2 cellular contexts compared by ENCODE assay signal in the genomic region with DNA sequence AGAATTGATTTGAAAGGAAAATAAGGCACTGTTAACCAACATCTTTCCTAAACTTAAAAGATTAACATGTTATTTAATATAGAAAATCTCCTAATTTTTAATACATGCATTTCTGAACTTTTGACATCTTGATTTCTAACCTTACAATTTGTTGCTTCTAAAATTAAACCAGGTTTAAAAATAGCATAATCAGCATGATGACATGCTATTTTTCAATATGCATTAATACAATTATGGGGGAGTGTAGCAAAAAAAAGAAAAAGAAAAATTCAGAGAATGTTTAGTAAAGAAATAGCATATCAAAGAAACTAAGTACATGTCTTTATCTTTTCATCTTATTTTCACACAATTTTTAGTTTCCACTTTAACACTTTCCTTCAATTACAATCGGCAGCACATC.
TF ChIP-seq lines count a peak whose summit lies in the region.

No MANE protein-coding gene starts in this region.

TF ChIP-seq in A549, 52 proteins besides CTCF, POLR2A, EP300 and RAD21 (continued from another document):
- TF ChIP-seq, protein P1, sequence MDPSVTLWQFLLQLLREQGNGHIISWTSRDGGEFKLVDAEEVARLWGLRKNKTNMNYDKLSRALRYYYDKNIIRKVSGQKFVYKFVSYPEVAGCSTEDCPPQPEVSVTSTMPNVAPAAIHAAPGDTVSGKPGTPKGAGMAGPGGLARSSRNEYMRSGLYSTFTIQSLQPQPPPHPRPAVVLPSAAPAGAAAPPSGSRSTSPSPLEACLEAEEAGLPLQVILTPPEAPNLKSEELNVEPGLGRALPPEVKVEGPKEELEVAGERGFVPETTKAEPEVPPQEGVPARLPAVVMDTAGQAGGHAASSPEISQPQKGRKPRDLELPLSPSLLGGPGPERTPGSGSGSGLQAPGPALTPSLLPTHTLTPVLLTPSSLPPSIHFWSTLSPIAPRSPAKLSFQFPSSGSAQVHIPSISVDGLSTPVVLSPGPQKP (IDR thresholded peaks at IDR 0.05; ENCODE audit: low read depth, low read length), result no peak
- TF ChIP-seq, protein P2, sequence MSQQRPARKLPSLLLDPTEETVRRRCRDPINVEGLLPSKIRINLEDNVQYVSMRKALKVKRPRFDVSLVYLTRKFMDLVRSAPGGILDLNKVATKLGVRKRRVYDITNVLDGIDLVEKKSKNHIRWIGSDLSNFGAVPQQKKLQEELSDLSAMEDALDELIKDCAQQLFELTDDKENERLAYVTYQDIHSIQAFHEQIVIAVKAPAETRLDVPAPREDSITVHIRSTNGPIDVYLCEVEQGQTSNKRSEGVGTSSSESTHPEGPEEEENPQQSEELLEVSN (IDR thresholded peaks at IDR 0.05; ENCODE audit: borderline replicate concordance, low read depth), result no peak

TF ChIP-seq in K562, 482 proteins besides CTCF, POLR2A, EP300 and RAD21 (continued from another document):
- TF ChIP-seq, protein P3, sequence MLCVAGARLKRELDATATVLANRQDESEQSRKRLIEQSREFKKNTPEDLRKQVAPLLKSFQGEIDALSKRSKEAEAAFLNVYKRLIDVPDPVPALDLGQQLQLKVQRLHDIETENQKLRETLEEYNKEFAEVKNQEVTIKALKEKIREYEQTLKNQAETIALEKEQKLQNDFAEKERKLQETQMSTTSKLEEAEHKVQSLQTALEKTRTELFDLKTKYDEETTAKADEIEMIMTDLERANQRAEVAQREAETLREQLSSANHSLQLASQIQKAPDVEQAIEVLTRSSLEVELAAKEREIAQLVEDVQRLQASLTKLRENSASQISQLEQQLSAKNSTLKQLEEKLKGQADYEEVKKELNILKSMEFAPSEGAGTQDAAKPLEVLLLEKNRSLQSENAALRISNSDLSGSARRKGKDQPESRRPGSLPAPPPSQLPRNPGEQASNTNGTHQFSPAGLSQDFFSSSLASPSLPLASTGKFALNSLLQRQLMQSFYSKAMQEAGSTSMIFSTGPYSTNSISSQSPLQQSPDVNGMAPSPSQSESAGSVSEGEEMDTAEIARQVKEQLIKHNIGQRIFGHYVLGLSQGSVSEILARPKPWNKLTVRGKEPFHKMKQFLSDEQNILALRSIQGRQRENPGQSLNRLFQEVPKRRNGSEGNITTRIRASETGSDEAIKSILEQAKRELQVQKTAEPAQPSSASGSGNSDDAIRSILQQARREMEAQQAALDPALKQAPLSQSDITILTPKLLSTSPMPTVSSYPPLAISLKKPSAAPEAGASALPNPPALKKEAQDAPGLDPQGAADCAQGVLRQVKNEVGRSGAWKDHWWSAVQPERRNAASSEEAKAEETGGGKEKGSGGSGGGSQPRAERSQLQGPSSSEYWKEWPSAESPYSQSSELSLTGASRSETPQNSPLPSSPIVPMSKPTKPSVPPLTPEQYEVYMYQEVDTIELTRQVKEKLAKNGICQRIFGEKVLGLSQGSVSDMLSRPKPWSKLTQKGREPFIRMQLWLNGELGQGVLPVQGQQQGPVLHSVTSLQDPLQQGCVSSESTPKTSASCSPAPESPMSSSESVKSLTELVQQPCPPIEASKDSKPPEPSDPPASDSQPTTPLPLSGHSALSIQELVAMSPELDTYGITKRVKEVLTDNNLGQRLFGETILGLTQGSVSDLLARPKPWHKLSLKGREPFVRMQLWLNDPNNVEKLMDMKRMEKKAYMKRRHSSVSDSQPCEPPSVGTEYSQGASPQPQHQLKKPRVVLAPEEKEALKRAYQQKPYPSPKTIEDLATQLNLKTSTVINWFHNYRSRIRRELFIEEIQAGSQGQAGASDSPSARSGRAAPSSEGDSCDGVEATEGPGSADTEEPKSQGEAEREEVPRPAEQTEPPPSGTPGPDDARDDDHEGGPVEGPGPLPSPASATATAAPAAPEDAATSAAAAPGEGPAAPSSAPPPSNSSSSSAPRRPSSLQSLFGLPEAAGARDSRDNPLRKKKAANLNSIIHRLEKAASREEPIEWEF (CRISPR knock-in tag; IDR thresholded peaks at IDR 0.05), result no peak
- TF ChIP-seq ZNF316 (IDR thresholded peaks at IDR 0.05) (peak; percentile 85), MAFG (tag; conservative IDR thresholded peaks at IDR 0.05) (0 out of 2 replicates have a peak, but pooled peaks have one; percentile 27)
